ENCODE assay signal across 32 cellular contexts in the genomic region with DNA sequence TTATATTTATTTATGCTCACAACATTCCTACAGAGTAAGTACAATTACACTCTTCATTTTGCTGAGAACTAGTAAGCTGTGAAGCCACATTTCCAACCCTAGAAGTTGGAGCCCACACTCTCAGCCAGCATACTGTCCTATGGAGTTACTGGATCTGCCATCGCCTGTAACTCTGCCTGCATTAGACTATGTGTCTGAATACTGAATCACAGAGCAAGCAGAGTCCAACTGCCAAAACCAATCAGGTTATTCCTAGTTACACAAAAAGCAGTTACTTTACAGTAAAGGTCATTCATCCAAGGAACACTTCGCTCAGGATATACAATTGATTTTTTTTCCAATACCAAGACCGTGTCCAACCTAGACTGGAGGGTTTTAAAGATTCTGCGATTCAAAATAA. TPM values are rescaled to one million over a fixed set of nuclear protein-coding genes. Genes with fewer than 3 reads are reported as not detected.
"Had no signal": no experiment of that assay in that cellular context is flagged by ENCODE, and none has a peak within 500 bp of the region (broad histone marks: within the 10 kb centered on the region; RNA-seq: fewer than 3 reads in every experiment).

No MANE protein-coding gene starts in this region.

- H3K36me3 Mint-ChIP-seq: brain, WTC11 had no signal

- H3K27me3 ChIP-seq: breast epithelium, cardiac muscle cell, colonic mucosa, gastrocnemius medialis, heart left ventricle had no signal

- H3K27ac Mint-ChIP-seq: activated CD4-positive, alpha-beta memory T cell treated with anti-CD3 and anti-CD28 coated beads, Interleukin-2, amount 10 ng/mL, durations not matched to agents 7 days and 5 days; activated CD4-positive, alpha-beta T cell treated with anti-CD3 and anti-CD28 coated beads, Interleukin-2, amount 10 ng/mL, durations not matched to agents 7 days and 5 days; activated naive CD4-positive, alpha-beta T cell treated with anti-CD3 and anti-CD28 coated beads, Interleukin-2, amount 10 ng/mL, durations not matched to agents 7 days and 5 days; activated naive CD8-positive, alpha-beta T cell treated with anti-CD3 and anti-CD28 coated beads, Interleukin-2, amount 10 ng/mL, durations not matched to agents 7 days and 5 days; activated T-cell treated with anti-CD3 and anti-CD28 coated beads, Interleukin-2, amount 50 U/mL, for 24 hours; brain; WTC11 had no signal

- H3K36me3 ChIP-seq: breast epithelium, cardiac muscle cell, colonic mucosa, gastrocnemius medialis, heart left ventricle had no signal

- H3K4me3 ChIP-seq: breast epithelium, cardiac muscle cell, colonic mucosa, gastrocnemius medialis, heart left ventricle had no signal

- H3K9me3 ChIP-seq: breast epithelium, colonic mucosa, gastrocnemius medialis, heart left ventricle had no signal

- FAIRE-seq: endometrium had no signal

- H3K27me3 Mint-ChIP-seq: activated CD4-positive, alpha-beta memory T cell treated with anti-CD3 and anti-CD28 coated beads, Interleukin-2, amount 10 ng/mL, durations not matched to agents 7 days and 5 days; activated CD4-positive, alpha-beta T cell treated with anti-CD3 and anti-CD28 coated beads, Interleukin-2, amount 10 ng/mL, durations not matched to agents 7 days and 5 days; activated naive CD4-positive, alpha-beta T cell treated with anti-CD3 and anti-CD28 coated beads, Interleukin-2, amount 10 ng/mL, durations not matched to agents 7 days and 5 days; activated naive CD8-positive, alpha-beta T cell treated with anti-CD3 and anti-CD28 coated beads, Interleukin-2, amount 10 ng/mL, durations not matched to agents 7 days and 5 days; activated T-cell treated with anti-CD3 and anti-CD28 coated beads, Interleukin-2, amount 50 U/mL, for 24 hours had no signal

- DNase-seq: activated CD4-positive, alpha-beta memory T cell treated with anti-CD3 and anti-CD28 coated beads, Interleukin-2, amount 10 ng/mL, durations not matched to agents 7 days and 5 days; activated CD4-positive, alpha-beta T cell treated with anti-CD3 and anti-CD28 coated beads for 1 hour; activated CD4-positive, alpha-beta T cell treated with anti-CD3 and anti-CD28 coated beads for 4 hours; activated CD4-positive, alpha-beta T cell treated with anti-CD3 and anti-CD28 coated beads, Interleukin-2, amount 10 ng/mL, durations not matched to agents 7 days and 5 days; activated CD4-positive, alpha-beta T cell treated with anti-CD3 and anti-CD28 coated beads, Interleukin-2, amount 50 U/mL, for 4 hours; activated CD8-positive, alpha-beta memory T cell treated with anti-CD3 and anti-CD28 coated beads, Interleukin-2, amount 50 U/mL, for 48 hours; activated gamma-delta T cell; activated naive CD4-positive, alpha-beta T cell; activated naive CD4-positive, alpha-beta T cell treated with anti-CD3 and anti-CD28 coated beads, Interleukin-2, amount 10 ng/mL, durations not matched to agents 7 days and 5 days; activated naive CD8-positive, alpha-beta T cell treated with anti-CD3 and anti-CD28 coated beads, Interleukin-2, amount 10 ng/mL, durations not matched to agents 7 days and 5 days; activated T-cell treated with anti-CD3 and anti-CD28 coated beads for 4 hours; activated T-cell treated with anti-CD3 and anti-CD28 coated beads, Interleukin-2, amount 50 U/mL, for 24 hours; activated T-cell treated with anti-CD3 and anti-CD28 coated beads, Interleukin-2, amount 50 U/mL, for 72 hours; amniotic stem cell; anterior cingulate cortex; central memory CD4-positive, alpha-beta T cell; cerebellar nuclear complex; colonic mucosa; effector CD8-positive, alpha-beta T cell; gastrocnemius medialis; glutamatergic neuron; heart left ventricle; T-helper 1 cell; T-helper 2 cell had no signal

- ATAC-seq: activated naive CD4-positive, alpha-beta T cell treated with anti-CD3 and anti-CD28 coated beads, Interleukin-2, amount 50 U/mL, for 72 hours; activated T-cell treated with anti-CD3 and anti-CD28 coated beads, Interleukin-2, amount 50 U/mL, for 72 hours; esophagus mucosa; gastrocnemius medialis; heart left ventricle had no signal

- H3K4me1 ChIP-seq: breast epithelium, colonic mucosa, gastrocnemius medialis had no signal

- H3K27ac ChIP-seq: breast epithelium, cardiac muscle cell, colonic mucosa, gastrocnemius medialis, heart left ventricle, VCaP had no signal

- H3K9me3 Mint-ChIP-seq: activated CD4-positive, alpha-beta memory T cell treated with anti-CD3 and anti-CD28 coated beads, Interleukin-2, amount 10 ng/mL, durations not matched to agents 7 days and 5 days; activated CD4-positive, alpha-beta T cell treated with anti-CD3 and anti-CD28 coated beads, Interleukin-2, amount 10 ng/mL, durations not matched to agents 7 days and 5 days; activated naive CD4-positive, alpha-beta T cell treated with anti-CD3 and anti-CD28 coated beads, Interleukin-2, amount 10 ng/mL, durations not matched to agents 7 days and 5 days; activated naive CD4-positive, alpha-beta T cell treated with anti-CD3 and anti-CD28 coated beads, Interleukin-2, amount 50 U/mL, for 72 hours; activated naive CD8-positive, alpha-beta T cell treated with anti-CD3 and anti-CD28 coated beads, Interleukin-2, amount 10 ng/mL, durations not matched to agents 7 days and 5 days; activated T-cell treated with anti-CD3 and anti-CD28 coated beads, Interleukin-2, amount 50 U/mL, for 24 hours; activated T-cell treated with anti-CD3 and anti-CD28 coated beads, Interleukin-2, amount 50 U/mL, for 72 hours; brain; WTC11 had no signal

- H3K4me3 Mint-ChIP-seq: activated CD4-positive, alpha-beta memory T cell treated with anti-CD3 and anti-CD28 coated beads, Interleukin-2, amount 10 ng/mL, durations not matched to agents 7 days and 5 days; activated CD4-positive, alpha-beta T cell treated with anti-CD3 and anti-CD28 coated beads, Interleukin-2, amount 10 ng/mL, durations not matched to agents 7 days and 5 days; activated naive CD4-positive, alpha-beta T cell treated with anti-CD3 and anti-CD28 coated beads, Interleukin-2, amount 10 ng/mL, durations not matched to agents 7 days and 5 days; activated naive CD8-positive, alpha-beta T cell treated with anti-CD3 and anti-CD28 coated beads, Interleukin-2, amount 10 ng/mL, durations not matched to agents 7 days and 5 days; activated T-cell treated with anti-CD3 and anti-CD28 coated beads, Interleukin-2, amount 50 U/mL, for 24 hours; activated T-cell treated with anti-CD3 and anti-CD28 coated beads, Interleukin-2, amount 50 U/mL, for 72 hours; brain; WTC11 had no signal

RNA-seq across cellular contexts. Expression of a gene that starts 21.5 kb away (rescaled TPM):
- total RNA-seq: cardiac muscle cell, colonic mucosa, heart left ventricle, WTC11 had no signal
- polyA plus RNA-seq: cardiac muscle cell, heart left ventricle had no signal
